Comparison of ENCODE assay signal across 9 cellular contexts in genomic region chr17:59371426-59372099, GRCh38. TPM values are rescaled to one million over a fixed set of nuclear protein-coding genes. Genes with fewer than 3 reads are reported as not detected.
DNase-seq lines count a peak whose midpoint lies in the region; ATAC-seq, FAIRE-seq and TF ChIP-seq lines count a peak whose summit lies in the region.
"Had no signal": no experiment of that assay in that cellular context is flagged by ENCODE, and none has a peak within 500 bp of the region (broad histone marks: within the 10 kb centered on the region; RNA-seq: fewer than 3 reads in every experiment).

No MANE protein-coding gene starts in this region.

- H2AFZ ChIP-seq in GM23248 = peak overlapping the region; percentile 31

- TF ChIP-seq CTCF in kidney (IDR thresholded peaks at IDR 0.05; ENCODE audit: borderline replicate concordance, extremely low read depth, insufficient read depth) = no peak

- H3K27ac ChIP-seq in GM23248 (peak overlapping the region; percentile 96), kidney (ENCODE audit: low read depth in 2 of 2, low read length in 2 of 2) (peak overlapping the region; percentile 91 to 97), skeletal muscle tissue (ENCODE audit: low read depth, low read length) (peak overlapping the region; percentile 96)

- H3K27ac Mint-ChIP-seq in activated naive CD8-positive, alpha-beta T cell treated with anti-CD3 and anti-CD28 coated beads, Interleukin-2, amount 10 ng/mL, durations not matched to agents 7 days and 5 days = peak overlapping the region; percentile 63

- no peaks in the 10 kb centered on the region for H3K9me2 ChIP-seq in GM23248 (ENCODE audit: insufficient read depth)

- no peak for ATAC-seq in activated naive CD8-positive, alpha-beta T cell treated with anti-CD3 and anti-CD28 coated beads, Interleukin-2, amount 10 ng/mL, durations not matched to agents 7 days and 5 days (ENCODE audit: low read depth)
- no peak for ATAC-seq in HG02870 (IDR thresholded peaks at IDR 0.05; ENCODE audit: unreplicated experiment)
- no peak for ATAC-seq in HG02885 (IDR thresholded peaks at IDR 0.05; ENCODE audit: poor library complexity, unreplicated experiment)

- H3K9me3 ChIP-seq in GM23248 (ENCODE audit: low read depth) = no peaks in the 10 kb centered on the region
- no peaks in the 10 kb centered on the region for H3K9me3 ChIP-seq in kidney (ENCODE audit: control insufficient read depth in 1 of 2, low read length in 2 of 2)
- H3K9me3 ChIP-seq in skeletal muscle tissue (ENCODE audit: control insufficient read depth in 3 of 3, low read length in 3 of 3) = no peaks in the 10 kb centered on the region

- H3K79me2 ChIP-seq in GM23248 (ENCODE audit: insufficient read depth) = peaks cover 61% of the 10 kb centered on the region

- H3K4me2 ChIP-seq in GM23248 (ENCODE audit: unreplicated experiment) = peak overlapping the region; percentile 55

- H3K9ac ChIP-seq in GM23248 = peak overlapping the region; percentile 74
- peak overlapping the region; percentile 43 to 65 for H3K9ac ChIP-seq in kidney (ENCODE audit: low read length in 2 of 2)
- H3K9ac ChIP-seq in skeletal muscle tissue (ENCODE audit: low read depth in 1 of 3, low read length in 3 of 3) = peak overlapping the region; percentile 73 to 88 (median 84)

- no peaks in the 10 kb centered on the region for H3K27me3 ChIP-seq in GM23248 (replicated peaks; ENCODE audit: insufficient read depth)
- H3K27me3 ChIP-seq in skeletal muscle tissue (ENCODE audit: control insufficient read depth in 3 of 3, insufficient read depth in 3 of 3, low read length in 3 of 3) = no peaks in the 10 kb centered on the region

- no peaks in the 10 kb centered on the region for H4K20me1 ChIP-seq in GM23248 (ENCODE audit: insufficient read depth)

- no peaks in the 10 kb centered on the region for H3K27me3 Mint-ChIP-seq in activated naive CD8-positive, alpha-beta T cell treated with anti-CD3 and anti-CD28 coated beads, Interleukin-2, amount 10 ng/mL, durations not matched to agents 7 days and 5 days

- WGBS in GM23248 (ENCODE audit: low coverage in 1 of 2, low lambda C conversion rate in 2 of 2, missing lambda C conversion rate in 2 of 2), 2 experiments = 14 to 21% methylated on average over 5 of the region's 5 CpGs

- DNase-seq in GM23248 (peak; percentile 72), kidney (peak; percentile 82), frontal cortex (ENCODE audit: low spot score in 2 of 2) (no peak), OCI-M2 (lab: John Stamatoyannopoulos, UW; ENCODE audit: unreplicated experiment) (no peak)
- no peak for DNase-seq in activated naive CD8-positive, alpha-beta T cell treated with anti-CD3 and anti-CD28 coated beads, Interleukin-2, amount 10 ng/mL, durations not matched to agents 7 days and 5 days
- DNase-seq: NCI-H1105 had no signal

- peaks cover 13% of the 10 kb centered on the region for H3K36me3 Mint-ChIP-seq in activated naive CD8-positive, alpha-beta T cell treated with anti-CD3 and anti-CD28 coated beads, Interleukin-2, amount 10 ng/mL, durations not matched to agents 7 days and 5 days

- peaks cover 50% of the 10 kb centered on the region for H3F3A ChIP-seq in GM23248 (ENCODE audit: insufficient read depth)

- POLR2A ChIA-PET in activated naive CD8-positive, alpha-beta T cell treated with anti-CD3 and anti-CD28 coated beads, Interleukin-2, amount 10 ng/mL, durations not matched to agents 7 days and 5 days (lab: Charles Lee) = interaction anchor here (4.5 kb wide), 1 partner anchor 9 kb away, joined by 21 read pairs; no protein-coding TSS in a partner anchor

- H3K4me3 ChIP-seq in GM23248 = no peak overlapping the region; the same call in 1 of the 2 replicates
- H3K4me3 ChIP-seq in kidney (ENCODE audit: low read length in 2 of 2) = no peak overlapping the region
- peak overlapping the region; percentile 63 to 70 (median 67) for H3K4me3 ChIP-seq in skeletal muscle tissue (ENCODE audit: low read length in 3 of 3)

- H3K4me1 Mint-ChIP-seq in activated naive CD8-positive, alpha-beta T cell treated with anti-CD3 and anti-CD28 coated beads, Interleukin-2, amount 10 ng/mL, durations not matched to agents 7 days and 5 days = peaks cover 62% of the 10 kb centered on the region

- FAIRE-seq in kidney (lab: Jason Lieb, UNC) = no peak
- FAIRE-seq in frontal cortex (lab: Jason Lieb, UNC) = no peak

- no peaks in the 10 kb centered on the region for H3K36me3 ChIP-seq in GM23248 (ENCODE audit: low read depth)
- H3K36me3 ChIP-seq in kidney (ENCODE audit: control insufficient read depth in 1 of 2, insufficient read depth in 2 of 2, low read length in 2 of 2) = no peaks in the 10 kb centered on the region
- H3K36me3 ChIP-seq in skeletal muscle tissue (ENCODE audit: control insufficient read depth in 3 of 3, insufficient read depth in 3 of 3, low read length in 3 of 3) = no peaks in the 10 kb centered on the region

- no peak overlapping the region for H3K4me3 Mint-ChIP-seq in activated naive CD8-positive, alpha-beta T cell treated with anti-CD3 and anti-CD28 coated beads, Interleukin-2, amount 10 ng/mL, durations not matched to agents 7 days and 5 days

- intact Hi-C loops in kidney (cut with DNase I) = no loop called here

- in situ Hi-C loops in GM23248 (cut with MboI) = no loop called here

- H3K9me3 Mint-ChIP-seq in activated naive CD8-positive, alpha-beta T cell treated with anti-CD3 and anti-CD28 coated beads, Interleukin-2, amount 10 ng/mL, durations not matched to agents 7 days and 5 days = no peaks in the 10 kb centered on the region

- H3K4me1 ChIP-seq in GM23248 (ENCODE audit: insufficient read depth) (peaks cover 86% of the 10 kb centered on the region), kidney (ENCODE audit: control insufficient read depth in 1 of 2, insufficient read depth in 1 of 2, low read depth in 1 of 2, low read length in 2 of 2) (peaks cover 70 to 83% of the 10 kb centered on the region in 2 donors), skeletal muscle tissue (ENCODE audit: control insufficient read depth in 3 of 3, insufficient read depth in 3 of 3, low read length in 3 of 3) (peaks cover 96 to 97% (median 96%) of the 10 kb centered on the region in 3 donors)

RNA-seq across cellular contexts. Expression of gene YPEL2, which starts 40.1 kb away (rescaled TPM):
- total RNA-seq in GM23248 (2014; rRNA removed; shearing (Covaris generic)) = 5.8 and 6.6 TPM in 2 replicates
- 9.0 and 9.6 TPM in 2 replicates for polyA plus RNA-seq in GM23248 (2016; fragmentation: Nextera tagmentation; extraction: Ambion mirVana)
- total RNA-seq in activated naive CD8-positive, alpha-beta T cell treated with anti-CD3 and anti-CD28 coated beads, Interleukin-2, amount 10 ng/mL, durations not matched to agents 7 days and 5 days = 10 to 100 TPM; 24.0 to 25.3 TPM
- total RNA-seq in kidney = 53.6 TPM
- 9.0 TPM for polyA plus RNA-seq in kidney (ENCODE audit: insufficient read depth, low read depth, low replicate concordance)
- total RNA-seq in skeletal muscle tissue = 21.9 TPM
- 12.6 TPM for total RNA-seq in frontal cortex

Comparison
In these comparisons a context has a peak if more than half of its experiments do, and no peak if none do; other contexts are left out.
1. DNase-seq: peak in GM23248 (single experiment) and kidney (single experiment); none in activated naive CD8-positive, alpha-beta T cell treated with anti-CD3 and anti-CD28 coated beads, Interleukin-2, amount 10 ng/mL, durations not matched to agents 7 days and 5 days (single experiment), frontal cortex (0 of 2) and OCI-M2 (single experiment).
2. H3K4me3 ChIP-seq: peak in skeletal muscle tissue (3 of 3); none in GM23248 (single experiment) and kidney (0 of 2).
3. Peak in every context shown above with its lines, with median percentiles within 50 percentile points of each other: H3K27ac ChIP-seq and H3K9ac ChIP-seq.